ENCODE assay signal across 8 cellular contexts in the genomic region with DNA sequence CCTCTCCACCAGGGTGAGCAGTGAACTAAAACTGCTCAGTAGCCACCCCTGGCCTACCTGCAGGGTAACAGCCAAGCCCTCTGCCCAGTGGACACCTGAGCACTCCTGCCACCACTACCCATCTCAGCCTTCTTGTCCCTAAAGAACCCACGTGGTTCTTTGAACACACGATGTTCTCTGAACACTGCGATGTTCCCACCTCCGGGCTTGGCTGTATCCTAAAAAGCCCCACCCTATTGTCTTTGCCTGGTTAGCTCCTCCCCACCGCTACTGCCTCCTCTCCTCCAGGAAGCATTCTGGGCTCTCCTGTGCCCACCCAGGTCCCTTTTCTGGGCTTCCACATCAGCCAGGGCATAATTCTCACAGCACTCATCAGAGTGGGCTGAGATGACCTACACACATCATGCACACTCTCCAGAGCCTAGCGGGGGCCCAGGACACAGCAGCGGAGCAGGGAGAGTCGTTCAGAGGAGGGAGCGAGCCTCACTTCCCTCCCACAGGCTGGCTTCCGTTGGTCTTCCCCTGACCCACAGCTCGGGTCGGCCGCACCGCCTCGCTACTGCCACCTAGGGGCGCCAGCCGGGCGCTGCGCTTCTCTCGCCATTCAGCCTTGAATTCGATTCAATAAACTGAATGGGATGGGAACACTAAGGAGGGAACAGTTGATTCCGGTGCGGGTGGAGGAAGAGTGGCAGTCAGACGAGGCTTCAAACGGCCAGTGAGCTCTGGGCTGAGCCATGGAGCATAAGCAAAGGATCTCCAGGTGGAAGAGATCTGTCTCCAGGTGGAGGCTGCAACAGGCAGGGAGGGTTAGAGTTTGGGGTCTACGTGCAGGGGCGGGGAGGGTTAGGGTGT. TPM values are rescaled to one million over a fixed set of nuclear protein-coding genes. Genes with fewer than 3 reads are reported as not detected.
DNase-seq lines count a peak whose midpoint lies in the region; ATAC-seq and TF ChIP-seq lines count a peak whose summit lies in the region.

No MANE protein-coding gene starts in this region.

- TF ChIP-seq CTCF in GM12873 (IDR thresholded peaks at IDR 0.05; ENCODE audit: insufficient read depth, low read depth, low read length, missing control alignments) (peak; percentile 100), foreskin keratinocyte (conservative IDR thresholded peaks at IDR 0.05) (peak; percentile 98), neural crest cell (conservative IDR thresholded peaks at IDR 0.05) (peak; percentile 94)

- no peaks in the 10 kb centered on the region for H3K9me3 Mint-ChIP-seq in IgD-negative memory B cell
- H3K9me3 Mint-ChIP-seq in neural crest cell, result no peaks in the 10 kb centered on the region
- no peaks in the 10 kb centered on the region for H3K9me3 Mint-ChIP-seq in stimulated activated naive CD8-positive, alpha-beta T cell treated with anti-CD3 and anti-CD28 coated beads, Interleukin-15, Interleukin-2, amounts not matched to agents 100 ng/mL and 50 ng/mL, for 24 hours

- peak; percentile 43 for DNase-seq in activated gamma-delta T cell (lab: John Stamatoyannopoulos, UW)
- peak; percentile 47 to 72 for DNase-seq in foreskin keratinocyte
- peak; percentile 94 for DNase-seq in neural crest cell (ENCODE audit: low read depth, low spot score)
- DNase-seq in DMS114 treated with DMSO at 0.1 percent for 48 hours (lab: John Stamatoyannopoulos, UW; ENCODE audit: unreplicated experiment), result no peak

- H3K4me1 ChIP-seq in foreskin keratinocyte, result peaks cover 9% of the 10 kb centered on the region

- H3K27me3 Mint-ChIP-seq in IgD-negative memory B cell (no peaks in the 10 kb centered on the region), neural crest cell (ENCODE audit: low read depth) (no peaks in the 10 kb centered on the region)
- no peaks in the 10 kb centered on the region for H3K27me3 Mint-ChIP-seq in stimulated activated naive CD8-positive, alpha-beta T cell treated with anti-CD3 and anti-CD28 coated beads, Interleukin-15, Interleukin-2, amounts not matched to agents 100 ng/mL and 50 ng/mL, for 24 hours

- peak; percentile 74 for ATAC-seq in foreskin keratinocyte

- H3K27me3 ChIP-seq in foreskin keratinocyte, result no peaks in the 10 kb centered on the region

- 0 out of 2 replicates have a peak, but pooled peaks have one; percentile 13 for TF ChIP-seq POLR2A in Raji (IDR thresholded peaks at IDR 0.05; ENCODE audit: insufficient read depth, low read depth, low read length)

- H3K36me3 Mint-ChIP-seq in IgD-negative memory B cell, result no peaks in the 10 kb centered on the region
- H3K36me3 Mint-ChIP-seq in neural crest cell (ENCODE audit: low read depth), result peaks cover 2% of the 10 kb centered on the region
- H3K36me3 Mint-ChIP-seq in stimulated activated naive CD8-positive, alpha-beta T cell treated with anti-CD3 and anti-CD28 coated beads, Interleukin-15, Interleukin-2, amounts not matched to agents 100 ng/mL and 50 ng/mL, for 24 hours (ENCODE audit: low read depth), result peaks cover 21% of the 10 kb centered on the region

- peak overlapping the region; percentile 82 to 92 (median 90) for H3K27ac Mint-ChIP-seq in IgD-negative memory B cell
- peak overlapping the region; percentile 58 for H3K27ac Mint-ChIP-seq in neural crest cell (ENCODE audit: unreplicated experiment)
- H3K27ac Mint-ChIP-seq in stimulated activated naive CD8-positive, alpha-beta T cell treated with anti-CD3 and anti-CD28 coated beads, Interleukin-15, Interleukin-2, amounts not matched to agents 100 ng/mL and 50 ng/mL, for 24 hours, result peak overlapping the region; percentile 88

- no peak overlapping the region for H3K27ac ChIP-seq in foreskin keratinocyte

- H3K4me1 Mint-ChIP-seq in IgD-negative memory B cell, result peaks cover 39 to 52% (median 41%) of the 10 kb centered on the region in 3 donors
- peaks cover 49% of the 10 kb centered on the region for H3K4me1 Mint-ChIP-seq in neural crest cell
- H3K4me1 Mint-ChIP-seq in stimulated activated naive CD8-positive, alpha-beta T cell treated with anti-CD3 and anti-CD28 coated beads, Interleukin-15, Interleukin-2, amounts not matched to agents 100 ng/mL and 50 ng/mL, for 24 hours (ENCODE audit: low read depth), result peaks cover 60% of the 10 kb centered on the region

- H3K4me3 Mint-ChIP-seq in IgD-negative memory B cell (peak overlapping the region; percentile 70 to 97 (median 86)), neural crest cell (peak overlapping the region; percentile 93)
- H3K4me3 Mint-ChIP-seq in stimulated activated naive CD8-positive, alpha-beta T cell treated with anti-CD3 and anti-CD28 coated beads, Interleukin-15, Interleukin-2, amounts not matched to agents 100 ng/mL and 50 ng/mL, for 24 hours, result peak overlapping the region; percentile 83

RNA-seq across cellular contexts. Expression of gene ELAVL1, which starts 3.2 kb away (rescaled TPM):
- polyA plus RNA-seq in IgD-negative memory B cell, result 49.3 TPM
- 79.7 and 85.2 TPM in 2 replicates for total RNA-seq in foreskin keratinocyte
- polyA plus RNA-seq in foreskin keratinocyte, result 53.5 and 62.5 TPM in 2 replicates
- total RNA-seq in neural crest cell, result 209 and 211 TPM in 2 replicates

RNA-seq across cellular contexts. Expression of gene CCL25, which starts 50.3 kb away (rescaled TPM):
- polyA plus RNA-seq in IgD-negative memory B cell, result 1.2 TPM
- total RNA-seq in foreskin keratinocyte, result not detected in 2 replicates
- not detected in 2 replicates for polyA plus RNA-seq in foreskin keratinocyte
- total RNA-seq in neural crest cell, result not detected in 2 replicates

RNA-seq across cellular contexts. Expression of gene TIMM44, which starts 58.8 kb away (rescaled TPM):
- polyA plus RNA-seq in IgD-negative memory B cell, result 16.1 TPM
- 63.0 and 67.5 TPM in 2 replicates for total RNA-seq in foreskin keratinocyte
- polyA plus RNA-seq in foreskin keratinocyte, result 50.0 and 53.9 TPM in 2 replicates
- 95.9 and 97.6 TPM in 2 replicates for total RNA-seq in neural crest cell
